8 cellular contexts compared by ENCODE assay signal in the genomic region with DNA sequence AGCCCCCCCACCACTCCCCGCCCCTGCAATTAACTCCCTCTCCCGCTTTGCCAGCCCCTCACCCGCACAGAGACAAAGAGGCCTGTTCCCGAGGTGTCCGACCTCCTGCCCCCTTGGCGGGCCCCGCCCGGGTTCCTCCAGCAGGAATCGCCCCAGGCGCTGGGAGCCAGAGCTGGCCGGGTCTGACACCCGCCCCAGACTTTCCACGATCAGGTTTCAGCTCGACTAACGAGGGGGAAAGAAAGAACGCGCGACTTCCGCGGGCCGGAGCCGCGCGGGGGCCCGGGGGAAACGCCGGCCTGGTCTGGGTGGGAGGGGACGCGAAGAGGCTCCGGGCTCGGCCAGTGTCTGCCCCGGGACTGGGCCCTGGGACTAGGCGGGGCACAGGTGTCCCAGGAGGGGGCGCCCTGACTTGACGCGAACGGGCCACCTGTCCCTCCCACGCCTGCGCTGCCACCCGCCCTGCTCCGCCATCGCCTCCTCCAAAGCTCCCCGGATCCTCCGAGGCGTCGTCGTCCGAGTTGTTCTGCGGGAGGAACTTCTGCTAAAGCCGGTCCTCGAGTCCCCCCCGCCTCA. TPM values are rescaled to one million over a fixed set of nuclear protein-coding genes. Genes with fewer than 3 reads are reported as not detected.
A peak's percentile ranks its signal among the peaks of the same experiment; 100 is the strongest.
DNase-seq lines count a peak whose midpoint lies in the region; ATAC-seq and TF ChIP-seq lines count a peak whose summit lies in the region.

No MANE protein-coding gene starts in this region.

- H3K4me1 Mint-ChIP-seq in endodermal cell: peaks cover 33% of the 10 kb centered on the region

- DNase-seq in activated gamma-delta T cell treated with Interleukin-2 at 50 U/mL for 16 hours (peak; percentile 11), activated gamma-delta T cell (lab: John Stamatoyannopoulos, UW) (no peak), HuH-7.5 (ENCODE audit: low spot score) (peak; percentile 17), endodermal cell (peak; percentile 95), mucosa of gallbladder (ENCODE audit: low spot score) (peak; percentile 45)
- peak; percentile 26 to 44 for DNase-seq in activated CD4-positive, alpha-beta T cell treated with anti-CD3 and anti-CD28 coated beads for 4 hours
- DNase-seq in stimulated activated naive CD8-positive, alpha-beta T cell treated with anti-CD3 and anti-CD28 coated beads, Interleukin-15, Interleukin-2, amounts not matched to agents 100 U/mL and 50 U/mL, for 24 hours: peak; percentile 58

- 3% methylated on average over 15 to 52 of the region's 52 CpGs for WGBS in endodermal cell (ENCODE audit: insufficient coverage in 1 of 2, insufficient read length in 1 of 2), 2 experiments

- peak; percentile 76 for TF ChIP-seq CTCF in endodermal cell (conservative IDR thresholded peaks at IDR 0.05)

- H3K9me3 Mint-ChIP-seq in endodermal cell: no peaks in the 10 kb centered on the region

- ATAC-seq in stimulated activated naive CD8-positive, alpha-beta T cell treated with anti-CD3 and anti-CD28 coated beads, Interleukin-15, Interleukin-2, amounts not matched to agents 100 U/mL and 50 U/mL, for 24 hours: peak; percentile 70
- no peak for ATAC-seq in GM18517 (IDR thresholded peaks at IDR 0.05; ENCODE audit: unreplicated experiment)

- H3K9ac ChIP-seq in endodermal cell (ENCODE audit: extremely low read depth, low read length, poor library complexity, severe bottlenecking): peak overlapping the region; percentile 53

- peaks cover 15% of the 10 kb centered on the region for H3K4me1 ChIP-seq in endodermal cell (ENCODE audit: control insufficient read depth, insufficient read depth, low read length)

- H3K36me3 ChIP-seq in endodermal cell (ENCODE audit: control insufficient read depth, insufficient read depth, low read length): no peaks in the 10 kb centered on the region

- no peak overlapping the region for H3K27ac Mint-ChIP-seq in endodermal cell

- peak overlapping the region; percentile 69 for H3K4me3 ChIP-seq in endodermal cell (ENCODE audit: low read length)

- H3K27ac ChIP-seq in endodermal cell (ENCODE audit: low read depth, low read length): peak overlapping the region; percentile 70

- peak overlapping the region; percentile 59 for H3K4me3 Mint-ChIP-seq in endodermal cell

- peaks cover 9% of the 10 kb centered on the region for H3K27me3 ChIP-seq in endodermal cell (ENCODE audit: control insufficient read depth, insufficient read depth, low read length, poor library complexity, severe bottlenecking)

- H3K36me3 Mint-ChIP-seq in endodermal cell (ENCODE audit: low read depth): no peaks in the 10 kb centered on the region

- H3K9me3 ChIP-seq in endodermal cell (ENCODE audit: control insufficient read depth, low read length): no peaks in the 10 kb centered on the region

- H3K27me3 Mint-ChIP-seq in endodermal cell (ENCODE audit: insufficient read depth): peaks cover 18% of the 10 kb centered on the region

RNA-seq across cellular contexts. Expression of a gene that starts 36.3 kb away (rescaled TPM):
- total RNA-seq in endodermal cell: 1 to 10 TPM; 6.9 to 9.8 TPM
- polyA plus RNA-seq in endodermal cell (2013, experiment 1 of 2): 6.6 TPM
- polyA plus RNA-seq in endodermal cell (2013, experiment 2 of 2): 5.7 TPM
- total RNA-seq in mucosa of gallbladder: 14.4 TPM

RNA-seq across cellular contexts. Expression of a gene that starts 59.8 kb away (rescaled TPM):
- total RNA-seq in endodermal cell: 1 to 10 TPM in 1 of 2 donors, under 1 TPM in 1; 0.58 to 1.1 TPM
- polyA plus RNA-seq in endodermal cell (2013, experiment 1 of 2): 9.3 TPM
- 10.6 TPM for polyA plus RNA-seq in endodermal cell (2013, experiment 2 of 2)
- 2.6 TPM for total RNA-seq in mucosa of gallbladder
